In genomic region chr6:131156411-131156810, GRCh38 we compare ENCODE assay signal across 36 cellular contexts.
"Had no signal": no experiment of that assay in that cellular context is flagged by ENCODE, and none has a peak within 500 bp of the region (broad histone marks: within the 10 kb centered on the region; RNA-seq: fewer than 3 reads in every experiment).

No MANE protein-coding gene starts in this region.

- H3K36me3 ChIP-seq: MG63 had no signal

- H3K4me3 ChIP-seq: MG63 had no signal

- H3K27ac ChIP-seq: KMS-11 had no signal

- H3K4me2 ChIP-seq: KMS-11 had no signal

- H3K9ac ChIP-seq: KMS-11 had no signal

- H3K9me3 ChIP-seq: MG63 had no signal

- DNase-seq: Karpas-422, Kasumi-1, MG63, MM.1S, MV-4-11, NCI-H1048, NCI-H1092, NCI-H1092 treated with DMSO at 0.1 percent for 48 hours, NCI-H1105, NCI-H1105 treated with DMSO at 0.1 percent for 48 hours, NCI-H1417, NCI-H1417 treated with DMSO at 0.1 percent for 48 hours, NCI-H1436, NCI-H1436 treated with DMSO at 0.1 percent for 48 hours, NCI-H146, NCI-H1694, NCI-H1694 treated with DMSO at 0.1 percent for 48 hours, NCI-H187, NCI-H187 treated with DMSO at 0.1 percent for 48 hours, NCI-H1930, NCI-H2029, NCI-H2029 treated with DMSO at 0.1 percent for 48 hours, NCI-H2081, NCI-H2081 treated with DMSO at 0.1 percent for 48 hours, NCI-H2107, NCI-H2171, NCI-H2171 treated with DMSO at 0.1 percent for 48 hours, NCI-H2227 treated with DMSO at 0.1 percent for 48 hours, NCI-H226, NCI-H345, NCI-H446, NCI-H446 treated with DMSO at 0.1 percent for 48 hours, NCI-H510A, NCI-H510A treated with DMSO at 0.1 percent for 48 hours, NCI-H524 had no signal

- H3K27me3 ChIP-seq: MG63 had no signal
